ENCODE assay signal across 15 cellular contexts in genomic region chr20:650954-651353, GRCh38. TPM values are rescaled to one million over a fixed set of nuclear protein-coding genes. Genes with fewer than 3 reads are reported as not detected.
A peak's percentile ranks its signal among the peaks of the same experiment; 100 is the strongest.
DNase-seq lines count a peak whose midpoint lies in the region; ATAC-seq and TF ChIP-seq lines count a peak whose summit lies in the region.
"Had no signal": no experiment of that assay in that cellular context is flagged by ENCODE, and none has a peak within 500 bp of the region (broad histone marks: within the 10 kb centered on the region; RNA-seq: fewer than 3 reads in every experiment).

No MANE protein-coding gene starts in this region.

- H3K36me3 Mint-ChIP-seq in activated CD4-positive, alpha-beta T cell treated with anti-CD3 and anti-CD28 coated beads for 36 hours (ENCODE audit: low read depth), result peaks cover 27% of the 10 kb centered on the region
- H3K36me3 Mint-ChIP-seq in HFFc6 (ENCODE audit: low read depth) (peaks cover 35% of the 10 kb centered on the region), neural crest cell (ENCODE audit: low read depth) (peaks cover 5% of the 10 kb centered on the region)

- no peak for ATAC-seq in activated CD4-positive, alpha-beta T cell treated with anti-CD3 and anti-CD28 coated beads for 36 hours
- ATAC-seq in GM21619 (IDR thresholded peaks at IDR 0.05; ENCODE audit: unreplicated experiment) (no peak), HG02571 (IDR thresholded peaks at IDR 0.05; ENCODE audit: unreplicated experiment) (no peak)
- ATAC-seq: activated CD4-positive, CD25-positive, alpha-beta regulatory T cell treated with anti-CD3 and anti-CD28 coated beads, Interleukin-2, amount 50 U/mL, for 24 hours; activated naive CD4-positive, alpha-beta T cell treated with anti-CD3 and anti-CD28 coated beads, Interleukin-2, amount 50 U/mL, for 72 hours had no signal

- no peak overlapping the region for H3K27ac Mint-ChIP-seq in activated CD4-positive, alpha-beta T cell treated with anti-CD3 and anti-CD28 coated beads for 36 hours
- H3K27ac Mint-ChIP-seq in HFFc6 (peak overlapping the region; percentile 43; the same call in 1 of the 2 replicates), neural crest cell (ENCODE audit: unreplicated experiment) (no peak overlapping the region)

- CTCF ChIA-PET in activated CD4-positive, alpha-beta T cell treated with anti-CD3 and anti-CD28 coated beads for 36 hours (lab: Charles Lee), result interaction anchor here (0.8 to 1.0 kb wide), 2 partner anchors 15 to 16 kb away, joined by 3 read pairs; no protein-coding TSS in a partner anchor

- peaks cover 24% of the 10 kb centered on the region for H3K4me1 Mint-ChIP-seq in activated CD4-positive, alpha-beta T cell treated with anti-CD3 and anti-CD28 coated beads for 36 hours
- H3K4me1 Mint-ChIP-seq in HFFc6 (ENCODE audit: low read depth), result peaks cover 48% of the 10 kb centered on the region
- peaks cover 17% of the 10 kb centered on the region for H3K4me1 Mint-ChIP-seq in neural crest cell

- POLR2A ChIA-PET in activated CD4-positive, alpha-beta T cell treated with anti-CD3 and anti-CD28 coated beads for 36 hours (lab: Charles Lee), result no interaction called here

- TF ChIP-seq CTCF in HFFc6 (IDR thresholded peaks at IDR 0.05), result peak; percentile 45
- TF ChIP-seq CTCF in cardiac fibroblast (IDR thresholded peaks at IDR 0.05; ENCODE audit: low read depth, low read length), result peak; percentile 21
- TF ChIP-seq CTCF in neural crest cell (conservative IDR thresholded peaks at IDR 0.05), result no peak

- peak overlapping the region; percentile 76 for H3K4me3 Mint-ChIP-seq in activated CD4-positive, alpha-beta T cell treated with anti-CD3 and anti-CD28 coated beads for 36 hours
- H3K4me3 Mint-ChIP-seq in HFFc6, result peak overlapping the region; percentile 95
- peak overlapping the region; percentile 55 for H3K4me3 Mint-ChIP-seq in neural crest cell

- no peaks in the 10 kb centered on the region for H3K9me3 Mint-ChIP-seq in activated CD4-positive, alpha-beta T cell treated with anti-CD3 and anti-CD28 coated beads for 36 hours (ENCODE audit: low read depth)
- H3K9me3 Mint-ChIP-seq in HFFc6 (no peaks in the 10 kb centered on the region), neural crest cell (no peaks in the 10 kb centered on the region)
- H3K9me3 Mint-ChIP-seq: activated naive CD4-positive, alpha-beta T cell treated with anti-CD3 and anti-CD28 coated beads, Interleukin-2, amount 50 U/mL, for 72 hours had no signal

- H3K27me3 Mint-ChIP-seq in activated CD4-positive, alpha-beta T cell treated with anti-CD3 and anti-CD28 coated beads for 36 hours, result peaks cover 5% of the 10 kb centered on the region
- peaks cover 3% of the 10 kb centered on the region for H3K27me3 Mint-ChIP-seq in HFFc6 (ENCODE audit: insufficient read depth)
- H3K27me3 Mint-ChIP-seq in neural crest cell (ENCODE audit: low read depth), result peaks cover 8% of the 10 kb centered on the region

- intact Hi-C loops in activated CD4-positive, alpha-beta T cell treated with anti-CD3 and anti-CD28 coated beads for 36 hours (cut with DNase I, micrococcal nuclease), result loop anchor here in 1 of 2 experiments (5.0 kb wide), 1 partner anchor 81 kb away; no protein-coding TSS in a partner anchor

- no peak for DNase-seq in activated CD4-positive, alpha-beta T cell treated with anti-CD3 and anti-CD28 coated beads for 36 hours
- no peak for DNase-seq in activated CD4-positive, alpha-beta T cell treated with anti-CD3 and anti-CD28 coated beads for 1 hour
- DNase-seq in HFFc6, result no peak
- DNase-seq in cardiac fibroblast (ENCODE audit: low read depth in 2 of 2), result peak in 1 of 2 donors; percentile 33
- no peak for DNase-seq in neural crest cell (ENCODE audit: low read depth, low spot score)
- DNase-seq in T-helper 9 cell, result no peak
- DNase-seq: effector CD8-positive, alpha-beta T cell; GF-D8; KG1; NCI-H2107 had no signal

- no peak overlapping the region for H3K4me3 ChIP-seq in cardiac fibroblast (replicated peaks in 1 of 2; ENCODE audit: low read depth in 2 of 2, low read length in 2 of 2)

RNA-seq across cellular contexts. Expression of gene SRXN1, which starts 2.0 kb away (rescaled TPM):
- 10 to 100 TPM; 12.6 to 13.5 TPM for total RNA-seq in activated CD4-positive, alpha-beta T cell treated with anti-CD3 and anti-CD28 coated beads for 36 hours
- total RNA-seq in HFFc6 (2021; fragmentation: NEBNext Ultra II Directional; extraction: Animal tissue kit (Norgen Biotek cat#: 25700)), result 10 to 100 TPM; 50.0 to 65.4 (median 58.3) TPM
- total RNA-seq in neural crest cell, result 10.7 and 12.6 TPM in 2 replicates

RNA-seq across cellular contexts. Expression of gene SCRT2, which starts 24.6 kb away (rescaled TPM):
- not detected for total RNA-seq in activated CD4-positive, alpha-beta T cell treated with anti-CD3 and anti-CD28 coated beads for 36 hours
- total RNA-seq in HFFc6 (2021; fragmentation: NEBNext Ultra II Directional; extraction: Animal tissue kit (Norgen Biotek cat#: 25700)), result not detected
- 3.7 and 4.1 TPM in 2 replicates for total RNA-seq in neural crest cell
- total RNA-seq: activated naive CD4-positive, alpha-beta T cell treated with anti-CD3 and anti-CD28 coated beads, Interleukin-2, amount 50 U/mL, for 72 hours; H4 had no signal

RNA-seq across cellular contexts. Expression of gene TCF15, which starts 40.8 kb away (rescaled TPM):
- not detected for total RNA-seq in activated CD4-positive, alpha-beta T cell treated with anti-CD3 and anti-CD28 coated beads for 36 hours
- not detected for total RNA-seq in HFFc6 (2021; fragmentation: NEBNext Ultra II Directional; extraction: Animal tissue kit (Norgen Biotek cat#: 25700))
- 0.32 and 0.61 TPM in 2 replicates for total RNA-seq in neural crest cell
- total RNA-seq: H4 had no signal
